ENCODE assay signal across 1 cellular context in genomic region chr18:58225101-58225500, GRCh38.
TF ChIP-seq lines count a peak whose summit lies in the region.

No MANE protein-coding gene starts in this region.

TF ChIP-seq in GM23338, 12 proteins besides CTCF, POLR2A, EP300 and RAD21 (continued from another document):
- TF ChIP-seq, protein P1, sequence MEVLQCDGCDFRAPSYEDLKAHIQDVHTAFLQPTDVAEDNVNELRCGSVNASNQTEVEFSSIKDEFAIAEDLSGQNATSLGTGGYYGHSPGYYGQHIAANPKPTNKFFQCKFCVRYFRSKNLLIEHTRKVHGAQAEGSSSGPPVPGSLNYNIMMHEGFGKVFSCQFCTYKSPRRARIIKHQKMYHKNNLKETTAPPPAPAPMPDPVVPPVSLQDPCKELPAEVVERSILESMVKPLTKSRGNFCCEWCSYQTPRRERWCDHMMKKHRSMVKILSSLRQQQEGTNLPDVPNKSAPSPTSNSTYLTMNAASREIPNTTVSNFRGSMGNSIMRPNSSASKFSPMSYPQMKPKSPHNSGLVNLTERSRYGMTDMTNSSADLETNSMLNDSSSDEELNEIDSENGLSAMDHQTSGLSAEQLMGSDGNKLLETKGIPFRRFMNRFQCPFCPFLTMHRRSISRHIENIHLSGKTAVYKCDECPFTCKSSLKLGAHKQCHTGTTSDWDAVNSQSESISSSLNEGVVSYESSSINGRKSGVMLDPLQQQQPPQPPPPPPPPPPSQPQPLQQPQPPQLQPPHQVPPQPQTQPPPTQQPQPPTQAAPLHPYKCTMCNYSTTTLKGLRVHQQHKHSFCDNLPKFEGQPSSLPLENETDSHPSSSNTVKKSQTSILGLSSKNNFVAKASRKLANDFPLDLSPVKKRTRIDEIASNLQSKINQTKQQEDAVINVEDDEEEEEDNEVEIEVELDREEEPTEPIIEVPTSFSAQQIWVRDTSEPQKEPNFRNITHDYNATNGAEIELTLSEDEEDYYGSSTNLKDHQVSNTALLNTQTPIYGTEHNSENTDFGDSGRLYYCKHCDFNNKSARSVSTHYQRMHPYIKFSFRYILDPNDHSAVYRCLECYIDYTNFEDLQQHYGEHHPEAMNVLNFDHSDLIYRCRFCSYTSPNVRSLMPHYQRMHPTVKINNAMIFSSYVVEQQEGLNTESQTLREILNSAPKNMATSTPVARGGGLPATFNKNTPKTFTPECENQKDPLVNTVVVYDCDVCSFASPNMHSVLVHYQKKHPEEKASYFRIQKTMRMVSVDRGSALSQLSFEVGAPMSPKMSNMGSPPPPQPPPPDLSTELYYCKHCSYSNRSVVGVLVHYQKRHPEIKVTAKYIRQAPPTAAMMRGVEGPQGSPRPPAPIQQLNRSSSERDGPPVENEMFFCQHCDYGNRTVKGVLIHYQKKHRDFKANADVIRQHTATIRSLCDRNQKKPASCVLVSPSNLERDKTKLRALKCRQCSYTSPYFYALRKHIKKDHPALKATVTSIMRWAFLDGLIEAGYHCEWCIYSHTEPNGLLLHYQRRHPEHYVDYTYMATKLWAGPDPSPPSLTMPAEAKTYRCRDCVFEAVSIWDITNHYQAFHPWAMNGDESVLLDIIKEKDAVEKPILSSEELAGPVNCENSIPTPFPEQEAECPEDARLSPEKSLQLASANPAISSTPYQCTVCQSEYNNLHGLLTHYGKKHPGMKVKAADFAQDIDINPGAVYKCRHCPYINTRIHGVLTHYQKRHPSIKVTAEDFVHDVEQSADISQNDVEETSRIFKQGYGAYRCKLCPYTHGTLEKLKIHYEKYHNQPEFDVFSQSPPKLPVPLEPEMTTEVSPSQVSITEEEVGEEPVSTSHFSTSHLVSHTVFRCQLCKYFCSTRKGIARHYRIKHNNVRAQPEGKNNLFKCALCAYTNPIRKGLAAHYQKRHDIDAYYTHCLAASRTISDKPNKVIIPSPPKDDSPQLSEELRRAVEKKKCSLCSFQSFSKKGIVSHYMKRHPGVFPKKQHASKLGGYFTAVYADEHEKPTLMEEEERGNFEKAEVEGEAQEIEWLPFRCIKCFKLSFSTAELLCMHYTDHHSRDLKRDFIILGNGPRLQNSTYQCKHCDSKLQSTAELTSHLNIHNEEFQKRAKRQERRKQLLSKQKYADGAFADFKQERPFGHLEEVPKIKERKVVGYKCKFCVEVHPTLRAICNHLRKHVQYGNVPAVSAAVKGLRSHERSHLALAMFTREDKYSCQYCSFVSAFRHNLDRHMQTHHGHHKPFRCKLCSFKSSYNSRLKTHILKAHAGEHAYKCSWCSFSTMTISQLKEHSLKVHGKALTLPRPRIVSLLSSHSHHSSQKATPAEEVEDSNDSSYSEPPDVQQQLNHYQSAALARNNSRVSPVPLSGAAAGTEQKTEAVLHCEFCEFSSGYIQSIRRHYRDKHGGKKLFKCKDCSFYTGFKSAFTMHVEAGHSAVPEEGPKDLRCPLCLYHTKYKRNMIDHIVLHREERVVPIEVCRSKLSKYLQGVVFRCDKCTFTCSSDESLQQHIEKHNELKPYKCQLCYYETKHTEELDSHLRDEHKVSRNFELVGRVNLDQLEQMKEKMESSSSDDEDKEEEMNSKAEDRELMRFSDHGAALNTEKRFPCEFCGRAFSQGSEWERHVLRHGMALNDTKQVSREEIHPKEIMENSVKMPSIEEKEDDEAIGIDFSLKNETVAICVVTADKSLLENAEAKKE (CRISPR knock-in tag; IDR thresholded peaks at IDR 0.05): no peak
- TF ChIP-seq REST (IDR thresholded peaks at IDR 0.05; ENCODE audit: unreplicated experiment): no peak
